1 cellular context compared by ENCODE assay signal in genomic region chr19:55176116-55176515, GRCh38.
TF ChIP-seq lines count a peak whose summit lies in the region.

No MANE protein-coding gene starts in this region.

TF ChIP-seq in HepG2, 621 proteins besides CTCF, POLR2A, EP300 and RAD21:
- TF ChIP-seq GABPA (IDR thresholded peaks at IDR 0.05; ENCODE audit: low read depth, low read length) (no peak), GABPA (CRISPR knock-in tag; IDR thresholded peaks at IDR 0.05; ENCODE audit: low read depth) (peak; percentile 48; the same call in 1 of the 2 replicates), ZNF33A (CRISPR knock-in tag; IDR thresholded peaks at IDR 0.05; ENCODE audit: borderline replicate concordance) (no peak), YEATS2 (CRISPR knock-in tag; IDR thresholded peaks at IDR 0.05; ENCODE audit: borderline replicate concordance) (0 out of 2 replicates have a peak, but pooled peaks have one; percentile 19), THAP11 (CRISPR knock-in tag; IDR thresholded peaks at IDR 0.05) (peak; percentile 44; the same call in 1 of the 2 replicates)
TF ChIP-seq in HepG2: peak in this region for 3.
